ENCODE assay signal across 1 cellular context in genomic region chr6:150156460-150156859, GRCh38.
TF ChIP-seq lines count a peak whose summit lies in the region.

No MANE protein-coding gene starts in this region.

TF ChIP-seq in K562, 482 proteins besides CTCF, POLR2A, EP300 and RAD21 (continued from another document):
- TF ChIP-seq PBX2 (CRISPR knock-in tag; IDR thresholded peaks at IDR 0.05; ENCODE audit: low read depth), result no peak
- TF ChIP-seq PBX2 (tag; conservative IDR thresholded peaks at IDR 0.05; ENCODE audit: low read depth), result peak; percentile 47; the same call in 1 of the 2 replicates
- no peak for TF ChIP-seq HDAC3 (IDR thresholded peaks at IDR 0.05; ENCODE audit: borderline replicate concordance, partially characterized antibody)
- TF ChIP-seq RAD51 (IDR thresholded peaks at IDR 0.05; ENCODE audit: borderline replicate concordance, low read depth), result no peak
- no peak for TF ChIP-seq TEAD1 (CRISPR knock-in tag; IDR thresholded peaks at IDR 0.05)
- no peak for TF ChIP-seq ZNF79 (CRISPR knock-in tag; IDR thresholded peaks at IDR 0.05; ENCODE audit: low read depth)
- no peak for TF ChIP-seq CUX1 (CRISPR knock-in tag; IDR thresholded peaks at IDR 0.05)
- TF ChIP-seq PKNOX1 (IDR thresholded peaks at IDR 0.05), result peak; percentile 44; the same call in 1 of the 2 replicates
- 0 out of 2 replicates have a peak, but pooled peaks have one; percentile 12 for TF ChIP-seq KLF16 (IDR thresholded peaks at IDR 0.05)
- TF ChIP-seq MEIS2 (IDR thresholded peaks at IDR 0.05; ENCODE audit: partially characterized antibody), result peak; percentile 73
- TF ChIP-seq ARID1B (IDR thresholded peaks at IDR 0.05), result peak; percentile 27; the same call in 1 of the 2 replicates
- no peak for TF ChIP-seq E2F5 (CRISPR knock-in tag; IDR thresholded peaks at IDR 0.05)
- TF ChIP-seq SOX6 (IDR thresholded peaks at IDR 0.05), result 0 out of 2 replicates have a peak, but pooled peaks have one; percentile 32
- no peak for TF ChIP-seq LEF1 (IDR thresholded peaks at IDR 0.05)
- no peak for TF ChIP-seq HNRNPL (IDR thresholded peaks at IDR 0.05; ENCODE audit: low read depth, low read length)
- peak; percentile 23; the same call in 1 of the 2 replicates for TF ChIP-seq TAL1 (IDR thresholded peaks at IDR 0.05)
- TF ChIP-seq ADNP (tag; IDR thresholded peaks at IDR 0.05), result 0 out of 2 replicates have a peak, but pooled peaks have one; percentile 29
- TF ChIP-seq RREB1 (CRISPR knock-in tag; IDR thresholded peaks at IDR 0.05), result no peak
